10 cellular contexts compared by ENCODE assay signal in the genomic region with DNA sequence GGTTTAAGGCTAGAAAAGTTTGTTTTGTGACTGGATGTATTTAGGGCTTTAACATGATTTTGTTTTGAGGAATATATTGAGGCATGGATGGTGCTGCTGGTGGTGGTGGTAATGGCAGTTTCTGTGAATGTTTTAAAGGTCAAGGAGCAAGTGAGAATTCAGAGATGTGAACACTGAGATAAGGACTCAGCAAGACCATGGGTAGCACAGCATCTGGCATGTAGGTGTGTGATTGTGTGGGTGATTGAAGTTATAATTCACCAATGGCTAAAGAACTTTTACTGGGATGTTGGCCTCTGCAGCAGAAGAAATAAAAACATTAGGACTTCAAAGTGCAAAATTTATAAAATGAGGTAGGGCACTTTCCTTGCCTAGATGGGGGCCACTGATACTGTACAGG.
DNase-seq lines count a peak whose midpoint lies in the region; TF ChIP-seq lines count a peak whose summit lies in the region.
"Had no signal": no experiment of that assay in that cellular context is flagged by ENCODE, and none has a peak within 500 bp of the region (broad histone marks: within the 10 kb centered on the region; RNA-seq: fewer than 3 reads in every experiment).

No MANE protein-coding gene starts in this region.

- CTCF ChIA-PET in BJ (lab: Yijun Ruan, JAX): interaction anchor here (1.0 to 4.0 kb wide), 5 partner anchors 12 to 142 kb away, joined by 3 to 23 read pairs (median 3); no protein-coding TSS in a partner anchor

- H2AFZ ChIP-seq in neural cell (ENCODE audit: low read depth, low read length): no peak overlapping the region

- H3K9ac ChIP-seq in HUES6 (ENCODE audit: low read length) (peak overlapping the region; percentile 49), neural cell (ENCODE audit: low read length) (no peak overlapping the region)

- H3K27ac ChIP-seq in HUES6 (ENCODE audit: low read depth, low read length): peak overlapping the region; percentile 55; the same call in 1 of the 2 replicates
- no peak overlapping the region for H3K27ac ChIP-seq in neural cell (ENCODE audit: low read length)
- H3K27ac ChIP-seq: right lobe of liver had no signal

- in situ Hi-C loops in GM13976 (cut with MboI; ENCODE audit: low sequenced_read_pairs, unreplicated experiment): no loop called here

- no peak for TF ChIP-seq EP300 in neural cell (conservative IDR thresholded peaks at IDR 0.05; ENCODE audit: poor library complexity, severe bottlenecking)

- peaks cover 53% of the 10 kb centered on the region for H3K79me2 ChIP-seq in neural cell (replicated peaks; ENCODE audit: insufficient read depth, low read length)

- H3K4me2 ChIP-seq in neural cell (ENCODE audit: low read length): peak overlapping the region; percentile 37

- no peak for TF ChIP-seq RAD21 in neural cell (conservative IDR thresholded peaks at IDR 0.05)

- no peak for DNase-seq in BJ (ENCODE audit: low read depth)
- DNase-seq in cerebellar cortex (ENCODE audit: low spot score): peak; percentile 22
- no peak for DNase-seq in NCI-H524 treated with DMSO at 0.1 percent for 48 hours (lab: John Stamatoyannopoulos, UW)
- no peak for DNase-seq in GM13976 (ENCODE audit: low spot score)
- no peak for DNase-seq in effector CD4-positive, alpha-beta T cell
- DNase-seq in OCI-M2 (lab: John Stamatoyannopoulos, UW; ENCODE audit: unreplicated experiment): no peak
- DNase-seq: GDM1, right lobe of liver had no signal

- H4K20me1 ChIP-seq in neural cell (ENCODE audit: insufficient read depth): no peaks in the 10 kb centered on the region

- H3K36me3 ChIP-seq in BJ (ENCODE audit: control insufficient read depth, insufficient read depth, low read length): no peaks in the 10 kb centered on the region
- H3K36me3 ChIP-seq in HUES6 (ENCODE audit: control insufficient read depth, insufficient read depth, low read length): no peaks in the 10 kb centered on the region
- H3K36me3 ChIP-seq in neural cell (ENCODE audit: insufficient read depth, low read length): no peaks in the 10 kb centered on the region
- H3K36me3 ChIP-seq: right lobe of liver had no signal

- H3K4me1 ChIP-seq in HUES6 (ENCODE audit: control insufficient read depth, insufficient read depth, low read length): peaks cover 63% of the 10 kb centered on the region

- no peaks in the 10 kb centered on the region for H3K9me2 ChIP-seq in neural cell (ENCODE audit: insufficient read depth, low read length)

- H3K4me3 ChIP-seq in BJ (ENCODE audit: low read depth, low read length) (peak overlapping the region; percentile 28), HUES6 (ENCODE audit: low read depth, low read length) (peak overlapping the region; percentile 52), neural cell (ENCODE audit: low read length) (peak overlapping the region; percentile 61)
- H3K4me3 ChIP-seq: right lobe of liver had no signal

- H3K9me3 ChIP-seq in HUES6 (ENCODE audit: control insufficient read depth, insufficient read depth, low read depth, low read length): no peaks in the 10 kb centered on the region
- no peaks in the 10 kb centered on the region for H3K9me3 ChIP-seq in neural cell (ENCODE audit: low read length)
- H3K9me3 ChIP-seq: right lobe of liver had no signal

- no peaks in the 10 kb centered on the region for H3F3A ChIP-seq in neural cell (ENCODE audit: insufficient read depth, low read length, poor library complexity, severe bottlenecking)

- no peaks in the 10 kb centered on the region for H3K27me3 ChIP-seq in BJ (ENCODE audit: control insufficient read depth, insufficient read depth, low read length)
- no peaks in the 10 kb centered on the region for H3K27me3 ChIP-seq in HUES6 (ENCODE audit: control insufficient read depth, insufficient read depth, low read length)
- H3K27me3 ChIP-seq in neural cell (ENCODE audit: insufficient read depth, low read depth, low read length): no peaks in the 10 kb centered on the region
- H3K27me3 ChIP-seq: right lobe of liver had no signal

- POLR2A ChIA-PET in BJ (lab: Charles Lee): no interaction called here

- TF ChIP-seq CTCF in BJ (IDR thresholded peaks at IDR 0.05; ENCODE audit: insufficient read depth, low read depth, low read length) (no peak), neural cell (IDR thresholded peaks at IDR 0.05; ENCODE audit: poor library complexity, severe bottlenecking) (no peak), GM13976 (IDR thresholded peaks at IDR 0.05; ENCODE audit: borderline replicate concordance, control extremely low read depth, extremely low read depth, insufficient read depth, missing control alignments) (no peak)

TF ChIP-seq in neural cell, 6 proteins besides CTCF, POLR2A, EP300 and RAD21:
- TF ChIP-seq TAF1 (IDR thresholded peaks at IDR 0.05; ENCODE audit: low read depth): no peak
- no peak for TF ChIP-seq SMC3 (conservative IDR thresholded peaks at IDR 0.05; ENCODE audit: poor library complexity)
- TF ChIP-seq POLR2AphosphoS5 (IDR thresholded peaks at IDR 0.05): no peak
- TF ChIP-seq MXI1 (conservative IDR thresholded peaks at IDR 0.05; ENCODE audit: poor library complexity, severe bottlenecking): no peak
- no peak for TF ChIP-seq EZH2 (IDR thresholded peaks at IDR 0.05; ENCODE audit: borderline replicate concordance, insufficient read depth, low read length, poor library complexity, severe bottlenecking)
- TF ChIP-seq, protein P1, sequence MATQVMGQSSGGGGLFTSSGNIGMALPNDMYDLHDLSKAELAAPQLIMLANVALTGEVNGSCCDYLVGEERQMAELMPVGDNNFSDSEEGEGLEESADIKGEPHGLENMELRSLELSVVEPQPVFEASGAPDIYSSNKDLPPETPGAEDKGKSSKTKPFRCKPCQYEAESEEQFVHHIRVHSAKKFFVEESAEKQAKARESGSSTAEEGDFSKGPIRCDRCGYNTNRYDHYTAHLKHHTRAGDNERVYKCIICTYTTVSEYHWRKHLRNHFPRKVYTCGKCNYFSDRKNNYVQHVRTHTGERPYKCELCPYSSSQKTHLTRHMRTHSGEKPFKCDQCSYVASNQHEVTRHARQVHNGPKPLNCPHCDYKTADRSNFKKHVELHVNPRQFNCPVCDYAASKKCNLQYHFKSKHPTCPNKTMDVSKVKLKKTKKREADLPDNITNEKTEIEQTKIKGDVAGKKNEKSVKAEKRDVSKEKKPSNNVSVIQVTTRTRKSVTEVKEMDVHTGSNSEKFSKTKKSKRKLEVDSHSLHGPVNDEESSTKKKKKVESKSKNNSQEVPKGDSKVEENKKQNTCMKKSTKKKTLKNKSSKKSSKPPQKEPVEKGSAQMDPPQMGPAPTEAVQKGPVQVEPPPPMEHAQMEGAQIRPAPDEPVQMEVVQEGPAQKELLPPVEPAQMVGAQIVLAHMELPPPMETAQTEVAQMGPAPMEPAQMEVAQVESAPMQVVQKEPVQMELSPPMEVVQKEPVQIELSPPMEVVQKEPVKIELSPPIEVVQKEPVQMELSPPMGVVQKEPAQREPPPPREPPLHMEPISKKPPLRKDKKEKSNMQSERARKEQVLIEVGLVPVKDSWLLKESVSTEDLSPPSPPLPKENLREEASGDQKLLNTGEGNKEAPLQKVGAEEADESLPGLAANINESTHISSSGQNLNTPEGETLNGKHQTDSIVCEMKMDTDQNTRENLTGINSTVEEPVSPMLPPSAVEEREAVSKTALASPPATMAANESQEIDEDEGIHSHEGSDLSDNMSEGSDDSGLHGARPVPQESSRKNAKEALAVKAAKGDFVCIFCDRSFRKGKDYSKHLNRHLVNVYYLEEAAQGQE (IDR thresholded peaks at IDR 0.05; ENCODE audit: borderline replicate concordance): no peak
